1 cellular context compared by ENCODE assay signal in the genomic region with DNA sequence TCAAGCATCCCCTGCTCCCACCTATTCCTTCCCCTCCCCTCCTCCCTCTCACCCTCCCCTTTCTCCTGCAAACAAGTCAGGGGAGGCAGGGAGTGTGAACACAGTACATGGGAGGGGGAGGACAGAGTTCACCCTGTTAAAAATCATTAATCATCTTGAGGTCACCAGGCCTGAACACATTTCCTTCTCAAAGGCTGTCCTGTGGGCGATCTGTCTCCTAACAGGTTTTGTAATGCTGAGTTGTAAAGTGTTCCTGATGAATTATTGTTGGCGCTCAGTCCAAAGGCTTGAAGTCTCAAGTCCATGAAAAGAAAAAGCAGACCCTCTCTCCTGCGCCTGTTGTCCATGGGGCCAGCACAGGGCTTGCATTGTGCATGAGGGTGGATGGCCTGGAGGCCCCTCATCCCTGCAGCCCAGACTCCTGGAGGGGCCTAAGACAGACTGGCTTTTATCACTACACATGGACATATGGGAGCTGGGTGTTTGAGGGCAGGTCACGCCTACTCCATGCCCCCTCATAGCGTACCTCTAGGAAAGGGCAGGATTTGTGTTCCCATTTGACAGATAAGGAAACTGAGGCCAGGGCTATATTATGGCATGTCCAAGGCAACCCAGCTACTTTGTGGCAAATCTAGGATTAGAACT.
TF ChIP-seq lines count a peak whose summit lies in the region.

No MANE protein-coding gene starts in this region.

TF ChIP-seq in HepG2, 621 proteins besides CTCF, POLR2A, EP300 and RAD21 (continued from another document and continues in another):
- TF ChIP-seq ZNF687 (CRISPR knock-in tag; IDR thresholded peaks at IDR 0.05) (peak; percentile 42), ZNF605 (CRISPR knock-in tag; IDR thresholded peaks at IDR 0.05) (no peak), RXRA (CRISPR knock-in tag; IDR thresholded peaks at IDR 0.05) (peak; percentile 64; the same call in 1 of the 2 replicates), ZNF18 (CRISPR knock-in tag; IDR thresholded peaks at IDR 0.05; ENCODE audit: insufficient replicate concordance) (peak; percentile 95), ELF3 (CRISPR knock-in tag; IDR thresholded peaks at IDR 0.05) (0 out of 2 replicates have a peak, but pooled peaks have one; percentile 18), GATAD2A (CRISPR knock-in tag; IDR thresholded peaks at IDR 0.05) (peak; percentile 39; the same call in 1 of the 2 replicates), ZSCAN22 (CRISPR knock-in tag; IDR thresholded peaks at IDR 0.05) (no peak), ZNF350 (CRISPR knock-in tag; IDR thresholded peaks at IDR 0.05; ENCODE audit: borderline replicate concordance, low read depth) (0 out of 2 replicates have a peak, but pooled peaks have one; percentile 22), DRAP1 (CRISPR knock-in tag; IDR thresholded peaks at IDR 0.05) (peak; percentile 13; the same call in 1 of the 2 replicates), HDAC1 (CRISPR knock-in tag; IDR thresholded peaks at IDR 0.05) (peak; percentile 32; the same call in 1 of the 2 replicates), ZMYM4 (CRISPR knock-in tag; IDR thresholded peaks at IDR 0.05) (peak; percentile 56), NFRKB (IDR thresholded peaks at IDR 0.05) (no peak), ZHX2 (IDR thresholded peaks at IDR 0.05; ENCODE audit: low read depth) (no peak), ZHX2 (CRISPR knock-in tag; IDR thresholded peaks at IDR 0.05; ENCODE audit: borderline replicate concordance) (no peak), PBX2 (CRISPR knock-in tag; IDR thresholded peaks at IDR 0.05) (peak; percentile 66; the same call in 1 of the 2 replicates), CHD4 (IDR thresholded peaks at IDR 0.05; ENCODE audit: borderline replicate concordance, low read length) (peak; percentile 29; the same call in 1 of the 2 replicates), MAZ (IDR thresholded peaks at IDR 0.05; ENCODE audit: borderline replicate concordance, low read depth, low read length) (0 out of 2 replicates have a peak, but pooled peaks have one; percentile 53), MAZ (CRISPR knock-in tag; IDR thresholded peaks at IDR 0.05; ENCODE audit: low read depth) (0 out of 2 replicates have a peak, but pooled peaks have one; percentile 21), PRPF4 (IDR thresholded peaks at IDR 0.05; ENCODE audit: low read depth, low read length, poor library complexity, severe bottlenecking) (no peak), SOX5 (CRISPR knock-in tag; IDR thresholded peaks at IDR 0.05; ENCODE audit: borderline replicate concordance) (0 out of 2 replicates have a peak, but pooled peaks have one; percentile 21), HDAC2 (CRISPR knock-in tag; IDR thresholded peaks at IDR 0.05) (peak; percentile 29; the same call in 1 of the 2 replicates), ZNF382 (CRISPR knock-in tag; IDR thresholded peaks at IDR 0.05; ENCODE audit: borderline replicate concordance) (no peak), IRF1 (CRISPR knock-in tag; IDR thresholded peaks at IDR 0.05; ENCODE audit: low read depth) (no peak)
- TF ChIP-seq, protein P1, sequence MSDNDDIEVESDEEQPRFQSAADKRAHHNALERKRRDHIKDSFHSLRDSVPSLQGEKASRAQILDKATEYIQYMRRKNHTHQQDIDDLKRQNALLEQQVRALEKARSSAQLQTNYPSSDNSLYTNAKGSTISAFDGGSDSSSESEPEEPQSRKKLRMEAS (IDR thresholded peaks at IDR 0.05): peak; percentile 47; the same call in 1 of the 2 replicates
- TF ChIP-seq, protein P2, sequence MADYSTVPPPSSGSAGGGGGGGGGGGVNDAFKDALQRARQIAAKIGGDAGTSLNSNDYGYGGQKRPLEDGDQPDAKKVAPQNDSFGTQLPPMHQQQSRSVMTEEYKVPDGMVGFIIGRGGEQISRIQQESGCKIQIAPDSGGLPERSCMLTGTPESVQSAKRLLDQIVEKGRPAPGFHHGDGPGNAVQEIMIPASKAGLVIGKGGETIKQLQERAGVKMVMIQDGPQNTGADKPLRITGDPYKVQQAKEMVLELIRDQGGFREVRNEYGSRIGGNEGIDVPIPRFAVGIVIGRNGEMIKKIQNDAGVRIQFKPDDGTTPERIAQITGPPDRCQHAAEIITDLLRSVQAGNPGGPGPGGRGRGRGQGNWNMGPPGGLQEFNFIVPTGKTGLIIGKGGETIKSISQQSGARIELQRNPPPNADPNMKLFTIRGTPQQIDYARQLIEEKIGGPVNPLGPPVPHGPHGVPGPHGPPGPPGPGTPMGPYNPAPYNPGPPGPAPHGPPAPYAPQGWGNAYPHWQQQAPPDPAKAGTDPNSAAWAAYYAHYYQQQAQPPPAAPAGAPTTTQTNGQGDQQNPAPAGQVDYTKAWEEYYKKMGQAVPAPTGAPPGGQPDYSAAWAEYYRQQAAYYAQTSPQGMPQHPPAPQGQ (CRISPR knock-in tag; IDR thresholded peaks at IDR 0.05; ENCODE audit: borderline replicate concordance): no peak
- TF ChIP-seq, protein P3, sequence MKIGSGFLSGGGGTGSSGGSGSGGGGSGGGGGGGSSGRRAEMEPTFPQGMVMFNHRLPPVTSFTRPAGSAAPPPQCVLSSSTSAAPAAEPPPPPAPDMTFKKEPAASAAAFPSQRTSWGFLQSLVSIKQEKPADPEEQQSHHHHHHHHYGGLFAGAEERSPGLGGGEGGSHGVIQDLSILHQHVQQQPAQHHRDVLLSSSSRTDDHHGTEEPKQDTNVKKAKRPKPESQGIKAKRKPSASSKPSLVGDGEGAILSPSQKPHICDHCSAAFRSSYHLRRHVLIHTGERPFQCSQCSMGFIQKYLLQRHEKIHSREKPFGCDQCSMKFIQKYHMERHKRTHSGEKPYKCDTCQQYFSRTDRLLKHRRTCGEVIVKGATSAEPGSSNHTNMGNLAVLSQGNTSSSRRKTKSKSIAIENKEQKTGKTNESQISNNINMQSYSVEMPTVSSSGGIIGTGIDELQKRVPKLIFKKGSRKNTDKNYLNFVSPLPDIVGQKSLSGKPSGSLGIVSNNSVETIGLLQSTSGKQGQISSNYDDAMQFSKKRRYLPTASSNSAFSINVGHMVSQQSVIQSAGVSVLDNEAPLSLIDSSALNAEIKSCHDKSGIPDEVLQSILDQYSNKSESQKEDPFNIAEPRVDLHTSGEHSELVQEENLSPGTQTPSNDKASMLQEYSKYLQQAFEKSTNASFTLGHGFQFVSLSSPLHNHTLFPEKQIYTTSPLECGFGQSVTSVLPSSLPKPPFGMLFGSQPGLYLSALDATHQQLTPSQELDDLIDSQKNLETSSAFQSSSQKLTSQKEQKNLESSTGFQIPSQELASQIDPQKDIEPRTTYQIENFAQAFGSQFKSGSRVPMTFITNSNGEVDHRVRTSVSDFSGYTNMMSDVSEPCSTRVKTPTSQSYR (CRISPR knock-in tag; IDR thresholded peaks at IDR 0.05; ENCODE audit: borderline replicate concordance): peak; percentile 33; the same call in 1 of the 2 replicates
- TF ChIP-seq, protein P4, sequence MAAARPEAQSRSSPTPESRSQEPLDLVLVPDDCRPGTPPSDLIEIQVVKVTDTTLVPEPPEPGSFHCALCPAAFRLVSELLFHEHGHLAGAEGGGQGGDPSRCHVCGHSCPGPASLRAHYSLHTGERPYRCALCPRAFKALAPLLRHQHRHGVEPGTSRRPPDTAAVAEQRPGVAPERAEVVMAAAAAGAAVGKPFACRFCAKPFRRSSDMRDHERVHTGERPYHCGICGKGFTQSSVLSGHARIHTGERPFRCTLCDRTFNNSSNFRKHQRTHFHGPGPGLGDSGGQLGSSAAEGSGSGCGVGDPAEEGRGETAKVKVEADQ (CRISPR knock-in tag; IDR thresholded peaks at IDR 0.05; ENCODE audit: borderline replicate concordance): no peak
